ENCODE assay signal across 12 cellular contexts in the genomic region with DNA sequence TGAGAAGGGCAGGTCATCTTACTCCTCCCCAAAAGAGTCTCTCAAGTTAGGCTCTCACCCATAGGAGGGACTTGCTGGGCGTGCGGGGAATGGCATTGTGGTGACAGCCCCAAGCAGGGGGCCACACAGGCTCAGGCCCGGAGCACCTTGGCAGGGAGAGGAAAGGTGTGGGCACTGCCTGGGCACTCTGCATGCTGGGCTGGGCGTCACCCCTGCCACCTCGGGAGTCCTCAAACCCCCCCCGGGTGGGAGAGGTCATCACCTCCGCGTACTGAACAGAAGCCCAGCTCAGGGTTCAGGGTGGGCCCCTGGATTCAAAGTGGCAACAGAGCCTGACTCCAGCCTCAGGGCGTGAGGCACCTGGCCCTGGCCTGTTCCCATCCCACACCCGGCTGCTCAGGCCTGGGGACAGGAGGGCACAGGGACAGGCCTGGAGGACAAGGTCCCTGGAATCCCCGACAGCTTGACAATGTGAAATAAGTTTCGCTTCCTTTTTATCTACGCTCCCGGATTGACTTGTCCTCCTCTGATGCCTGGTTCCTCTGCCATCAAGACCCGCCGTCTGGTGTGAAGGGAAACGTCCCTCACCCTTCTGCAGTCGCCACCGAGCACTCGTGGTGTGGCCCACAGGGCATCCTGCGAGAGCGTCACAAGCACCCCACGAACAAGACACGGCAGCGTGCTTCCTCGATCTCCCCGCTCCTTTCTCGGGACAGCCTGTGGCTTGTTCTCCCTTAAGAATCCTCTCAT.
DNase-seq lines count a peak whose midpoint lies in the region; ATAC-seq, FAIRE-seq and TF ChIP-seq lines count a peak whose summit lies in the region.
"Had no signal": no experiment of that assay in that cellular context is flagged by ENCODE, and none has a peak within 500 bp of the region (broad histone marks: within the 10 kb centered on the region; RNA-seq: fewer than 3 reads in every experiment).

No MANE protein-coding gene starts in this region.

- H3K27ac Mint-ChIP-seq in brain (peak overlapping the region; percentile 13 to 97 (median 85)), nephron progenitor cell (peak overlapping the region; percentile 10)

- H3K36me3 Mint-ChIP-seq in brain, result peaks cover 5% of the 10 kb centered on the region
- no peaks in the 10 kb centered on the region for H3K36me3 Mint-ChIP-seq in nephron progenitor cell (ENCODE audit: low read depth)

- no peak for DNase-seq in nephron progenitor cell
- DNase-seq in RCC 7860 (ENCODE audit: low spot score), result no peak
- DNase-seq in hepatic stellate cell (ENCODE audit: low spot score), result no peak
- no peak for DNase-seq in activated CD8-positive, alpha-beta memory T cell treated with anti-CD3 and anti-CD28 coated beads for 24 hours
- no peak for DNase-seq in HEK293T (ENCODE audit: extremely low spot score)
- DNase-seq: activated naive CD8-positive, alpha-beta T cell treated with anti-CD3 and anti-CD28 coated beads, Interleukin-2, amount 50 U/mL, for 24 hours; KG1; NCI-H524; stimulated activated CD4-positive, alpha-beta T cell treated with anti-CD3 and anti-CD28 coated beads, Interleukin-4, amount 100 ng/mL, for 24 hours had no signal

- H3K27ac ChIP-seq in C4-2B, result peak overlapping the region; percentile 75

- peak; percentile 36 for ATAC-seq in GM21423 (IDR thresholded peaks at IDR 0.05; ENCODE audit: unreplicated experiment)

- POLR2A ChIA-PET in HEK293T (lab: Yijun Ruan, JAX), result interaction anchor here (1.4 kb wide), 1 partner anchor 12 kb away, joined by 4 read pairs; no protein-coding TSS in a partner anchor

- CTCF ChIA-PET in HEK293T (lab: Yijun Ruan, JAX), result no interaction called here

- H3K4me3 Mint-ChIP-seq in brain (peak overlapping the region in 3 of 5 experiments; percentile 7 to 52 (median 44)), nephron progenitor cell (no peak overlapping the region)
- H3K4me3 Mint-ChIP-seq: activated naive CD8-positive, alpha-beta T cell treated with anti-CD3 and anti-CD28 coated beads, Interleukin-2, amount 50 U/mL, for 24 hours had no signal

- no peak for FAIRE-seq in RCC 7860 (lab: Jason Lieb, UNC)

- H3K4me1 Mint-ChIP-seq in brain (peaks cover 89% of the 10 kb centered on the region), nephron progenitor cell (peaks cover 71% of the 10 kb centered on the region)

- H3K9me3 Mint-ChIP-seq in brain, result no peaks in the 10 kb centered on the region
- H3K9me3 Mint-ChIP-seq in nephron progenitor cell, result no peaks in the 10 kb centered on the region
- H3K9me3 Mint-ChIP-seq: activated naive CD8-positive, alpha-beta T cell treated with anti-CD3 and anti-CD28 coated beads, Interleukin-2, amount 50 U/mL, for 24 hours had no signal

- TF ChIP-seq CTCF in C4-2B (conservative IDR thresholded peaks at IDR 0.05) (no peak), brain (conservative IDR thresholded peaks at IDR 0.05) (no peak), nephron progenitor cell (IDR thresholded peaks at IDR 0.05) (no peak)

- no peaks in the 10 kb centered on the region for H3K27me3 Mint-ChIP-seq in brain
- H3K27me3 Mint-ChIP-seq in nephron progenitor cell (ENCODE audit: low read depth, poor library complexity), result peaks cover 6% of the 10 kb centered on the region

TF ChIP-seq in HEK293T, 16 proteins besides CTCF, POLR2A, EP300 and RAD21:
- TF ChIP-seq LEF1 (IDR thresholded peaks at IDR 0.05; ENCODE audit: borderline replicate concordance), result no peak
